Comparison of ENCODE assay signal across 10 cellular contexts in genomic region chr11:2166091-2166851, GRCh38. TPM values are rescaled to one million over a fixed set of nuclear protein-coding genes. Genes with fewer than 3 reads are reported as not detected.
DNase-seq lines count a peak whose midpoint lies in the region; ATAC-seq and TF ChIP-seq lines count a peak whose summit lies in the region.
"Had no signal": no experiment of that assay in that cellular context is flagged by ENCODE, and none has a peak within 500 bp of the region (broad histone marks: within the 10 kb centered on the region; RNA-seq: fewer than 3 reads in every experiment).

No MANE protein-coding gene starts in this region.

- DNase-seq in DMS 273 (lab: John Stamatoyannopoulos, UW; ENCODE audit: unreplicated experiment): peak; percentile 44
- no peak for DNase-seq in DMS 273 treated with DMSO at 0.1 percent for 48 hours (lab: John Stamatoyannopoulos, UW)
- DNase-seq in activated CD4-positive, alpha-beta T cell treated with anti-CD3 and anti-CD28 coated beads for 24 hours (ENCODE audit: low read depth in 2 of 2): peak; percentile 25 to 42
- peak; percentile 22 to 40 (median 37) for DNase-seq in effector memory CD8-positive, alpha-beta T cell
- no peak for DNase-seq in omental fat pad (ENCODE audit: low spot score)
- DNase-seq in GF-D8 (lab: John Stamatoyannopoulos, UW): no peak

- H3K4me3 Mint-ChIP-seq in effector memory CD8-positive, alpha-beta T cell: no peak overlapping the region

- H3K27ac Mint-ChIP-seq in effector memory CD8-positive, alpha-beta T cell: no peak overlapping the region

- peak in 1 of 3 donors; percentile 27 for TF ChIP-seq CTCF in omental fat pad (IDR thresholded peaks at IDR 0.05)

- ATAC-seq in effector memory CD8-positive, alpha-beta T cell (replicated peaks): peak; percentile 70
- peak; percentile 43 for ATAC-seq in omental fat pad (ENCODE audit: low FRiP score)
- ATAC-seq in HG03039 (IDR thresholded peaks at IDR 0.05; ENCODE audit: unreplicated experiment): no peak
- no peak for ATAC-seq in HG03520 (IDR thresholded peaks at IDR 0.05; ENCODE audit: unreplicated experiment)

- no peaks in the 10 kb centered on the region for H3K9me3 Mint-ChIP-seq in effector memory CD8-positive, alpha-beta T cell

- no peaks in the 10 kb centered on the region for H3K4me1 Mint-ChIP-seq in effector memory CD8-positive, alpha-beta T cell (ENCODE audit: low read depth in 2 of 2)

- H3K36me3 Mint-ChIP-seq in effector memory CD8-positive, alpha-beta T cell (ENCODE audit: insufficient read depth): no peaks in the 10 kb centered on the region

- peaks cover 6 to 45% of the 10 kb centered on the region in 2 donors for H3K27me3 Mint-ChIP-seq in effector memory CD8-positive, alpha-beta T cell

RNA-seq across cellular contexts. Expression of gene INS, which starts 5.3 kb away (rescaled TPM):
- not detected for total RNA-seq in omental fat pad
- total RNA-seq: myocyte; T-helper 1 cell treated with Interleukin-12 subunit alpha and Interleukin-12 subunit beta and Interleukin-4 antibody, amounts not matched to agents 30 ng/mL and 1 ng/mL, for 36 hours had no signal

RNA-seq across cellular contexts. Expression of gene TH, which starts 5.3 kb away (rescaled TPM):
- not detected for total RNA-seq in omental fat pad
- total RNA-seq: myocyte; T-helper 1 cell treated with Interleukin-12 subunit alpha and Interleukin-12 subunit beta and Interleukin-4 antibody, amounts not matched to agents 30 ng/mL and 1 ng/mL, for 36 hours had no signal

RNA-seq across cellular contexts. Expression of gene IGF2, which starts 27.1 kb away (rescaled TPM):
- 10 to 100 TPM; 44.6 to 69.4 (median 52.3) TPM for total RNA-seq in omental fat pad

Comparison
In these comparisons a context has a peak if more than half of its experiments do, and no peak if none do; other contexts are left out.
1. DNase-seq: peak in DMS 273 (single experiment), activated CD4-positive, alpha-beta T cell treated with anti-CD3 and anti-CD28 coated beads for 24 hours (2 of 2) and effector memory CD8-positive, alpha-beta T cell (3 of 3); none in DMS 273 treated with DMSO at 0.1 percent for 48 hours (single experiment), omental fat pad (single experiment) and GF-D8 (single experiment).
2. ATAC-seq: peak in effector memory CD8-positive, alpha-beta T cell (single experiment) and omental fat pad (single experiment); none in HG03039 (single experiment) and HG03520 (single experiment).